In genomic region chr3:58622436-58622835, GRCh38 we compare ENCODE assay signal across 23 cellular contexts. TPM values are rescaled to one million over a fixed set of nuclear protein-coding genes. Genes with fewer than 3 reads are reported as not detected.
"Had no signal": no experiment of that assay in that cellular context is flagged by ENCODE, and none has a peak within 500 bp of the region (broad histone marks: within the 10 kb centered on the region; RNA-seq: fewer than 3 reads in every experiment).

No MANE protein-coding gene starts in this region.

- H3K9ac ChIP-seq: SK-N-SH had no signal

- ATAC-seq: HepG2 had no signal

- H3K9me3 ChIP-seq: MG63, SK-N-SH had no signal

- H3K4me3 ChIP-seq: MG63 had no signal

- H3K4me2 ChIP-seq: SK-N-SH had no signal

- H3K27me3 ChIP-seq: MG63 had no signal

- DNase-seq: IMR-90, Karpas-422, KG1, MG63, NCI-H1092, NCI-H1105 treated with DMSO at 0.1 percent for 48 hours, NCI-H1417 treated with DMSO at 0.1 percent for 48 hours, NCI-H146, NCI-H1694 treated with DMSO at 0.1 percent for 48 hours, NCI-H1930, NCI-H2081 treated with DMSO at 0.1 percent for 48 hours, NCI-H2171, NCI-H226, NCI-H446, NCI-H510A, NCI-H524 treated with DMSO at 0.1 percent for 48 hours, NCI-H774, Right ventricle myocardium superior, RPMI8226, SK-N-SH had no signal

RNA-seq across cellular contexts. Expression of gene FAM3D, which starts 44.1 kb away (rescaled TPM):
- total RNA-seq: HepG2, HT1080, IMR-90, Right ventricle myocardium superior, SK-MEL-5 had no signal
- polyA plus RNA-seq: HepG2, IMR-90, SK-N-SH had no signal

RNA-seq across cellular contexts. Expression of gene FAM107A, which starts 45.2 kb away (rescaled TPM):
- total RNA-seq: HepG2, IMR-90, SK-MEL-5 had no signal
- polyA plus RNA-seq: HepG2, IMR-90 had no signal
